In genomic region chrX:149539283-149540132, GRCh38 we compare ENCODE assay signal across 8 cellular contexts. TPM values are rescaled to one million over a fixed set of nuclear protein-coding genes. Genes with fewer than 3 reads are reported as not detected.
DNase-seq lines count a peak whose midpoint lies in the region; ATAC-seq and TF ChIP-seq lines count a peak whose summit lies in the region.

No MANE protein-coding gene starts in this region.

- TF ChIP-seq CTCF in DOHH2 (IDR thresholded peaks at IDR 0.05; ENCODE audit: low read depth, low read length, poor library complexity, severe bottlenecking) (no peak), RWPE2 (IDR thresholded peaks at IDR 0.05; ENCODE audit: poor library complexity, severe bottlenecking) (no peak), neural progenitor cell (IDR thresholded peaks at IDR 0.05) (no peak)

- H3K27ac Mint-ChIP-seq in neural progenitor cell, result peak overlapping the region; percentile 67
- peak overlapping the region; percentile 86 to 89 for H3K27ac Mint-ChIP-seq in stimulated activated naive CD8-positive, alpha-beta T cell treated with anti-CD3 and anti-CD28 coated beads, Interleukin-15, amount 100 ng/mL, for 72 hours

- peaks cover 8% of the 10 kb centered on the region for H3K9me3 Mint-ChIP-seq in neural progenitor cell
- no peaks in the 10 kb centered on the region for H3K9me3 Mint-ChIP-seq in stimulated activated naive CD8-positive, alpha-beta T cell treated with anti-CD3 and anti-CD28 coated beads, Interleukin-15, amount 100 ng/mL, for 72 hours

- peaks cover 7% of the 10 kb centered on the region; the same call in 1 of the 2 replicates for H3K4me1 ChIP-seq in DOHH2 (ENCODE audit: control insufficient read depth, low read length)
- no peaks in the 10 kb centered on the region for H3K4me1 ChIP-seq in RWPE2 (ENCODE audit: insufficient read depth, poor library complexity, severe bottlenecking)
- H3K4me1 ChIP-seq in neural progenitor cell, result no peaks in the 10 kb centered on the region

- ATAC-seq in RWPE2 (ENCODE audit: low read depth), result peak; percentile 71
- peak; percentile 65 for ATAC-seq in stimulated activated naive CD8-positive, alpha-beta T cell treated with anti-CD3 and anti-CD28 coated beads, Interleukin-15, amount 100 ng/mL, for 72 hours

- H3K27ac ChIP-seq in DOHH2 (ENCODE audit: low read depth, low read length), result peak overlapping the region; percentile 48
- H3K27ac ChIP-seq in RWPE2 (ENCODE audit: poor library complexity, severe bottlenecking), result peak overlapping the region; percentile 62
- H3K27ac ChIP-seq in neural progenitor cell, result no peak overlapping the region

- peak; percentile 92 for DNase-seq in H4 (ENCODE audit: low spot score)
- DNase-seq in LoVo (ENCODE audit: low spot score), result peak; percentile 73
- peak; percentile 86 for DNase-seq in RWPE2 (ENCODE audit: low spot score)
- peak; percentile 72 for DNase-seq in activated T-helper 9 cell treated with anti-CD3 and anti-CD28 coated beads, Interleukin-2, amount 50 U/mL, for 16 hours (ENCODE audit: low read depth)
- DNase-seq in fibroblast of the conjunctiva (ENCODE audit: low read depth), result peak; percentile 90
- peak; percentile 91 for DNase-seq in neural progenitor cell (ENCODE audit: low spot score)
- peak; percentile 77 to 88 for DNase-seq in stimulated activated naive CD8-positive, alpha-beta T cell treated with anti-CD3 and anti-CD28 coated beads, Interleukin-15, amount 100 ng/mL, for 72 hours

- no peak overlapping the region for H2AFZ ChIP-seq in neural progenitor cell (replicated peaks)

- peaks cover 4% of the 10 kb centered on the region for H3K4me1 Mint-ChIP-seq in neural progenitor cell
- peaks cover 11% of the 10 kb centered on the region for H3K4me1 Mint-ChIP-seq in stimulated activated naive CD8-positive, alpha-beta T cell treated with anti-CD3 and anti-CD28 coated beads, Interleukin-15, amount 100 ng/mL, for 72 hours

- H3K9ac ChIP-seq in neural progenitor cell, result no peak overlapping the region

- H3K27me3 ChIP-seq in DOHH2 (ENCODE audit: control insufficient read depth, low read length), result no peaks in the 10 kb centered on the region
- H3K27me3 ChIP-seq in RWPE2 (ENCODE audit: insufficient read depth, poor library complexity, severe bottlenecking), result no peaks in the 10 kb centered on the region
- H3K27me3 ChIP-seq in neural progenitor cell, result no peaks in the 10 kb centered on the region

- H3K4me3 Mint-ChIP-seq in neural progenitor cell, result peak overlapping the region; percentile 84
- peak overlapping the region; percentile 93 to 96 for H3K4me3 Mint-ChIP-seq in stimulated activated naive CD8-positive, alpha-beta T cell treated with anti-CD3 and anti-CD28 coated beads, Interleukin-15, amount 100 ng/mL, for 72 hours

- H3K36me3 ChIP-seq in DOHH2 (ENCODE audit: control insufficient read depth, low read length) (no peaks in the 10 kb centered on the region), RWPE2 (ENCODE audit: low read depth) (no peaks in the 10 kb centered on the region), neural progenitor cell (no peaks in the 10 kb centered on the region)

- H3K9me3 ChIP-seq in DOHH2 (ENCODE audit: control insufficient read depth, insufficient read depth, low read length) (no peaks in the 10 kb centered on the region), RWPE2 (ENCODE audit: severe bottlenecking) (no peaks in the 10 kb centered on the region), neural progenitor cell (ENCODE audit: low read depth) (no peaks in the 10 kb centered on the region)

- H3K79me2 ChIP-seq in DOHH2 (ENCODE audit: control insufficient read depth, low read length), result peaks cover 11% of the 10 kb centered on the region
- no peaks in the 10 kb centered on the region for H3K79me2 ChIP-seq in neural progenitor cell (ENCODE audit: low read depth)

- H3K36me3 Mint-ChIP-seq in neural progenitor cell, result peaks cover 2% of the 10 kb centered on the region

- peak overlapping the region; percentile 76 for H3K4me3 ChIP-seq in DOHH2 (ENCODE audit: low read length)
- peak overlapping the region; percentile 48 for H3K4me3 ChIP-seq in RWPE2 (ENCODE audit: severe bottlenecking)
- H3K4me3 ChIP-seq in neural progenitor cell, result peak overlapping the region; percentile 65

- no peaks in the 10 kb centered on the region for H3K9me2 ChIP-seq in DOHH2 (replicated peaks; ENCODE audit: control insufficient read depth, low read length)

- no peaks in the 10 kb centered on the region for H4K20me1 ChIP-seq in DOHH2 (ENCODE audit: control insufficient read depth, insufficient read depth, low read depth, low read length)
- H4K20me1 ChIP-seq in neural progenitor cell (ENCODE audit: low read depth), result no peaks in the 10 kb centered on the region

- H3K4me2 ChIP-seq in DOHH2 (ENCODE audit: low read length), result peak overlapping the region; percentile 71
- peak overlapping the region; percentile 63 for H3K4me2 ChIP-seq in neural progenitor cell

- no peaks in the 10 kb centered on the region for H3K27me3 Mint-ChIP-seq in neural progenitor cell (ENCODE audit: insufficient read depth, low read depth)
- no peaks in the 10 kb centered on the region for H3K27me3 Mint-ChIP-seq in stimulated activated naive CD8-positive, alpha-beta T cell treated with anti-CD3 and anti-CD28 coated beads, Interleukin-15, amount 100 ng/mL, for 72 hours

- H3F3A ChIP-seq in DOHH2 (ENCODE audit: control insufficient read depth, insufficient read depth), result no peaks in the 10 kb centered on the region
- H3F3A ChIP-seq in neural progenitor cell (ENCODE audit: low read depth), result peaks cover 8% of the 10 kb centered on the region

RNA-seq across cellular contexts. Expression of gene EOLA1, which starts 1.3 kb away (rescaled TPM):
- 15.7 and 22.0 TPM in 2 replicates for total RNA-seq in H4 (2014; rRNA removed; shearing (Covaris generic))
- 3.5 and 7.5 TPM in 2 replicates for total RNA-seq in neural progenitor cell (ENCODE audit: low replicate concordance)

RNA-seq across cellular contexts. Expression of gene HSFX3, which starts 10.2 kb away (rescaled TPM):
- not detected in 2 replicates for total RNA-seq in H4 (2014; rRNA removed; shearing (Covaris generic))
- total RNA-seq in neural progenitor cell (ENCODE audit: low replicate concordance), result not detected in 2 replicates

RNA-seq across cellular contexts. Expression of gene IDS, which starts 34.4 kb away (rescaled TPM):
- 67.1 and 75.1 TPM in 2 replicates for total RNA-seq in H4 (2014; rRNA removed; shearing (Covaris generic))
- total RNA-seq in neural progenitor cell (ENCODE audit: low replicate concordance), result 14.5 and 22.2 TPM in 2 replicates

RNA-seq across cellular contexts. Expression of gene MAGEA9B, which starts 47.8 kb away (rescaled TPM):
- total RNA-seq in H4 (2014; rRNA removed; shearing (Covaris generic)), result 0.08 TPM in 1 of 2 replicates, not detected in the other
- not detected in 2 replicates for total RNA-seq in neural progenitor cell (ENCODE audit: low replicate concordance)

RNA-seq across cellular contexts. Expression of gene HSFX2, which starts 55.6 kb away (rescaled TPM):
- not detected in 2 replicates for total RNA-seq in H4 (2014; rRNA removed; shearing (Covaris generic))
- 0.56 and 0.77 TPM in 2 replicates for total RNA-seq in neural progenitor cell (ENCODE audit: low replicate concordance)
